Comparison of ENCODE assay signal across 8 cellular contexts in the genomic region with DNA sequence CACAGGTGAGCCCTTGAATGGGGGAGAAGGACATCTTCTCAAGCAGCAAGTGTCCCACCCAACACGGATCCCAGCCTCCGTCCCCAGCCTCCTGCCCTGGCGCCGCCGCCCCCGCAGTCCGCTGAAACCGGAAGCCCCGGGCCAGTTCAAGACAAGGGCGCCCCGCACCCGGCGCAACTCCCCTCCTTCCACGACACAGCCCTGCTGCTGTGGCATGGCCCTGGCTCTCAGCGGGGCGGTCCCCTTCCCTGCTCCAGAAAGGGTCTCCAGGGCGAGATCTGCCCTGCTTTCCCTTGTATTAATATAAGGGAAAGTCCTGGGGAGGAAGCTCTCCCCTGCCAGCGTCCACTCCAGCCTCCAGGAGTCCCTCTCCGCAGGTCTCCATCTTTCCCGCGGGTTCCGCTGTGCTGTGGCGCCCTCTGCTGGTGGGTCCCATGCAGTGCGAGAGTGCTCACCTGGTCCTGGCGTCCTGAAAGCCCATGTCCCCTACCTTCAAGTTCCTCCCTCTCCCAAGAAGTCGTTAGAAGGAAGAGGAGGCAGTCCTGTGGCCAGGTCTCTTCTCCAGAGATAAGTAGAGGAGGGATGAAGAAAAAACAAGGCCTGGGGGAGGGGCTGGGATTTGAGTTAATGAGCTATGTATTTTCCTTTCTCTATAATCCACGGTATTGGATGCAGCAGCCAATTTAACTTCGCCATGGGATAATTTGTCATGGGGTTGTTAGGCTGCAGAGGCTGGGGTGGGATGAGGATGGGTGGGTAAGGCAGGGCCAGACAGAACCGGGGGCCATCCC.
A peak's percentile ranks its signal among the peaks of the same experiment; 100 is the strongest.
DNase-seq lines count a peak whose midpoint lies in the region; ATAC-seq and TF ChIP-seq lines count a peak whose summit lies in the region.

No MANE protein-coding gene starts in this region.

- H2AFZ ChIP-seq in OCI-LY7 (ENCODE audit: low read length) (no peak overlapping the region), hepatocyte (no peak overlapping the region)

- peaks cover under 1 to 2% of the 10 kb centered on the region in 2 experiments for H3K9me3 ChIP-seq in CD4-positive, CD25-positive, alpha-beta regulatory T cell (ENCODE audit: control insufficient read depth in 2 of 2, low read length in 2 of 2)
- H3K9me3 ChIP-seq in OCI-LY7 (ENCODE audit: low read length) = no peaks in the 10 kb centered on the region
- H3K9me3 ChIP-seq in hepatocyte (ENCODE audit: low read depth) = no peaks in the 10 kb centered on the region

- DNase-seq in CD4-positive, CD25-positive, alpha-beta regulatory T cell = peak in 2 of 3 donors; percentile 9 to 31
- no peak for DNase-seq in HFF-Myc (ENCODE audit: extremely low read depth, low read depth)
- DNase-seq in OCI-LY7 (ENCODE audit: low spot score) = peak; percentile 20
- DNase-seq in activated gamma-delta T cell treated with Interleukin-2 at 50 U/mL for 16 hours = peak; percentile 33
- peak; percentile 57 for DNase-seq in hepatocyte (ENCODE audit: low spot score)
- peak; percentile 37 to 55 (median 47) for DNase-seq in stimulated activated CD4-positive, alpha-beta T cell treated with anti-CD3 and anti-CD28 coated beads, TNF-alpha, amount 100 ng/mL, for 48 hours (ENCODE audit: low read depth in 3 of 3)
- DNase-seq in ureter (ENCODE audit: low spot score) = no peak

- H3K4me3 ChIP-seq in CD4-positive, CD25-positive, alpha-beta regulatory T cell (ENCODE audit: low read depth, low read length) = no peak overlapping the region
- H3K4me3 ChIP-seq in HFF-Myc (replicated peaks; ENCODE audit: low read depth, low read length) (no peak overlapping the region), OCI-LY7 (ENCODE audit: low read depth, low read length, poor library complexity, severe bottlenecking) (no peak overlapping the region), hepatocyte (no peak overlapping the region)

- POLR2A ChIA-PET in OCI-LY7 (lab: Charles Lee) = interaction anchor here (0.6 kb wide), 1 partner anchor 75 kb away, joined by 3 read pairs; no protein-coding TSS in a partner anchor

- no peaks in the 10 kb centered on the region for H3K36me3 ChIP-seq in CD4-positive, CD25-positive, alpha-beta regulatory T cell (ENCODE audit: control insufficient read depth, insufficient read depth, low read length)
- no peaks in the 10 kb centered on the region for H3K36me3 ChIP-seq in OCI-LY7 (ENCODE audit: insufficient read depth, low read length)
- no peaks in the 10 kb centered on the region for H3K36me3 ChIP-seq in hepatocyte (replicated peaks; ENCODE audit: insufficient read depth, low read depth)

- TF ChIP-seq CTCF in HFF-Myc (IDR thresholded peaks at IDR 0.05; ENCODE audit: low read depth, low read length, missing control alignments) = peak; percentile 86
- TF ChIP-seq CTCF in OCI-LY7 (conservative IDR thresholded peaks at IDR 0.05; ENCODE audit: low read length) = peak; percentile 77
- TF ChIP-seq CTCF in hepatocyte (IDR thresholded peaks at IDR 0.05; ENCODE audit: poor library complexity) = peak; percentile 60

- H3K27ac Mint-ChIP-seq in CD4-positive, CD25-positive, alpha-beta regulatory T cell = no peak overlapping the region

- WGBS in hepatocyte (ENCODE audit: low lambda C conversion rate, missing lambda C conversion rate) = 57% methylated on average over 29 of the region's 29 CpGs

- peaks cover 3% of the 10 kb centered on the region for H3K4me1 ChIP-seq in CD4-positive, CD25-positive, alpha-beta regulatory T cell (ENCODE audit: control insufficient read depth, insufficient read depth, low read length, poor library complexity, severe bottlenecking)
- H3K4me1 ChIP-seq in OCI-LY7 (ENCODE audit: insufficient read depth, low read length, poor library complexity, severe bottlenecking) = no peaks in the 10 kb centered on the region
- no peaks in the 10 kb centered on the region for H3K4me1 ChIP-seq in hepatocyte (ENCODE audit: insufficient read depth)

- intact Hi-C loops in OCI-LY7 (cut with micrococcal nuclease; ENCODE audit: unreplicated experiment) = loop anchor here (1.0 to 10.0 kb wide), 2 partner anchors 360 to 539 kb away; no protein-coding TSS in a partner anchor

- ATAC-seq in CD4-positive, CD25-positive, alpha-beta regulatory T cell (ENCODE audit: low read depth in 2 of 2) = no peak
- ATAC-seq in HG02798 (IDR thresholded peaks at IDR 0.05; ENCODE audit: poor library complexity, unreplicated experiment) = no peak

- no peaks in the 10 kb centered on the region for H3K36me3 Mint-ChIP-seq in CD4-positive, CD25-positive, alpha-beta regulatory T cell

- no peaks in the 10 kb centered on the region for H3K79me2 ChIP-seq in OCI-LY7 (ENCODE audit: insufficient read depth, low read depth, low read length)
- H3K79me2 ChIP-seq in hepatocyte = no peaks in the 10 kb centered on the region

- H4K20me1 ChIP-seq in OCI-LY7 (ENCODE audit: insufficient read depth, low read length) (no peaks in the 10 kb centered on the region), hepatocyte (ENCODE audit: insufficient read depth, poor library complexity, severe bottlenecking) (no peaks in the 10 kb centered on the region)

- H3K4me2 ChIP-seq in OCI-LY7 (ENCODE audit: low read length) (no peak overlapping the region), hepatocyte (no peak overlapping the region)

- no peaks in the 10 kb centered on the region for H3K9me2 ChIP-seq in OCI-LY7 (ENCODE audit: insufficient read depth, low read length)
- H3K9me2 ChIP-seq in hepatocyte (replicated peaks; ENCODE audit: insufficient read depth) = no peaks in the 10 kb centered on the region

- CTCF ChIA-PET in OCI-LY7 (lab: Charles Lee; ENCODE audit: unreplicated experiment) = interaction anchor here (1.0 kb wide), 1 partner anchor 64 kb away, joined by 3 read pairs; no protein-coding TSS in a partner anchor

- H3K27me3 Mint-ChIP-seq in CD4-positive, CD25-positive, alpha-beta regulatory T cell = peaks cover 2% of the 10 kb centered on the region

- peaks cover 0 to 6% (median 2%) of the 10 kb centered on the region in 4 donors for H3K4me1 Mint-ChIP-seq in CD4-positive, CD25-positive, alpha-beta regulatory T cell

- peaks cover 0 to 7% (median 0%) of the 10 kb centered on the region in 7 donors for H3K9me3 Mint-ChIP-seq in CD4-positive, CD25-positive, alpha-beta regulatory T cell

- H3K27ac ChIP-seq in CD4-positive, CD25-positive, alpha-beta regulatory T cell (ENCODE audit: insufficient read depth, low read length, poor library complexity, severe bottlenecking) = no peak overlapping the region
- no peak overlapping the region for H3K27ac ChIP-seq in OCI-LY7 (ENCODE audit: low read depth, low read length, poor library complexity, severe bottlenecking)
- H3K27ac ChIP-seq in hepatocyte = no peak overlapping the region

- no peaks in the 10 kb centered on the region for H3K27me3 ChIP-seq in CD4-positive, CD25-positive, alpha-beta regulatory T cell (ENCODE audit: control insufficient read depth, insufficient read depth, low read length)
- H3K27me3 ChIP-seq in hepatocyte = no peaks in the 10 kb centered on the region

- no peak overlapping the region for H3K4me3 Mint-ChIP-seq in CD4-positive, CD25-positive, alpha-beta regulatory T cell

- no TSS peak for BruUV-seq in OCI-LY7 (replicated peaks; lab: Mats Ljungman, UMichigan)

Comparison
In these comparisons a context has a peak if more than half of its experiments do, and no peak if none do; other contexts are left out.
1. DNase-seq: peak in CD4-positive, CD25-positive, alpha-beta regulatory T cell (2 of 3), OCI-LY7 (single experiment), activated gamma-delta T cell treated with Interleukin-2 at 50 U/mL for 16 hours (single experiment), hepatocyte (single experiment) and stimulated activated CD4-positive, alpha-beta T cell treated with anti-CD3 and anti-CD28 coated beads, TNF-alpha, amount 100 ng/mL, for 48 hours (3 of 3); none in HFF-Myc (single experiment) and ureter (single experiment).
2. Peak in every context shown above with its lines, with median percentiles within 50 percentile points of each other: CTCF ChIP-seq.